In the genomic region with DNA sequence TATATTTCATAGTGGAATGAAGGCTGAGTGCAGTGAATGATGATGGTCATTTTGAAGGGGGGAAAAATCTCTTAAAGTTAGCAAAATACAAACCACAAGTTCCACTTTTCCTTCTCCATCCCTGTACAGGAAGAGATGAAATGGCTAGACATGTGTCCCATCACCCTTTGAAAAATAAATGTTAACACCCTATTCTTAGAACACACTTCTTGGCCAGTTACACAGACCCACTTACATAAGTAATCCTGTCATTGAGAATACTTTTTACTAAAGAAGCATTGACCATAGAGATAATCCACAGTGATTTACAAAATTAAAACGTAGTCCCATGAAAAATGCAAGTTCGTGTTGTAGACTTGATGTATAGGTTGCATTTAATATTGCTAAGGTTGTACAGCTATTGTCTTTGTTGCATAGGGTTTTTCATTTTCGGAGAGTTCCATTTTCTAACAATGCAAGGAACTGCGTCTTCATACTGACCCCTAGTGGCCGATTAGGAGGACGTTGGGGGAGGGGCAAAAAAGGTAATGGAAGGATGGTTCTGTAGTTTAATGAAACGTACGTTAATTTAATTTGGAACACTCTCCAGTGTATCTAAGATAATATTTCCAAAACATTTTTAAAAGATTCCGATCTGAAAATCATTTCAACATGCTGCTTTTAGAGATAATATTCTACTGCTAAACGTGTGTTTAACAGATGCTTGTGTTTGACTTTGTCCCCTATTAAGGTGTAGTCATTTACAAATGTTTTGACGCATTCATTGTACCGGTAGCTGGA, we compare ENCODE assay signal across 8 cellular contexts.
DNase-seq lines count a peak whose midpoint lies in the region; ATAC-seq lines count a peak whose summit lies in the region.

No MANE protein-coding gene starts in this region.

- intact Hi-C loops in left ventricle myocardium superior (cut with micrococcal nuclease) (loop anchor here (5.0 kb wide), 2 partner anchors 976 to 996 kb away; no protein-coding TSS in a partner anchor), sciatic nerve (cut with DNase I) (loop anchor here (5.0 kb wide), 1 partner anchor 996 kb away; no protein-coding TSS in a partner anchor)

- no peak overlapping the region for H3K27ac Mint-ChIP-seq in T-cell

- H3K4me3 Mint-ChIP-seq in T-cell, result no peak overlapping the region

- peaks cover 7 to 20% (median 13%) of the 10 kb centered on the region in 3 donors for H3K4me1 Mint-ChIP-seq in T-cell

- no peaks in the 10 kb centered on the region for H3K36me3 Mint-ChIP-seq in T-cell

- ATAC-seq in GM21390 (IDR thresholded peaks at IDR 0.05; ENCODE audit: unreplicated experiment) (peak; percentile 52), T-cell (replicated peaks in 1 of 4) (peak; percentile 72 to 84 (median 76)), left ventricle myocardium superior (peak; percentile 89), sciatic nerve (peak; percentile 84), GM21423 (IDR thresholded peaks at IDR 0.05; ENCODE audit: unreplicated experiment) (no peak)

- no peaks in the 10 kb centered on the region for H3K9me3 Mint-ChIP-seq in T-cell

- H3K27me3 Mint-ChIP-seq in T-cell, result peaks cover 0 to 2% of the 10 kb centered on the region in 2 donors

- peak; percentile 56 for DNase-seq in AG20443 (ENCODE audit: low spot score)
- peak; percentile 47 for DNase-seq in NCI-H1105 (lab: John Stamatoyannopoulos, UW)
- DNase-seq in T-cell, result peak; percentile 19 to 76 (median 56)
- peak; percentile 42 for DNase-seq in amniotic stem cell (lab: John Stamatoyannopoulos, UW)
- DNase-seq in left ventricle myocardium superior, result no peak
- peak; percentile 74 for DNase-seq in sciatic nerve (ENCODE audit: low spot score)

- CTCF ChIA-PET in T-cell (lab: Charles Lee), result interaction anchor here (0.6 to 3.4 kb wide), 41 partner anchors 8 to 1495 kb away, joined by 3 to 36 read pairs (median 4); a partner anchor contains a TSS

- POLR2A ChIA-PET in T-cell (lab: Charles Lee), result interaction anchor here in 1 of 2 donors (0.5 to 0.7 kb wide), 3 partner anchors 121 to 372 kb away, joined by 3 to 16 read pairs (median 4); no protein-coding TSS in a partner anchor
